ENCODE assay signal across 1 cellular context in genomic region chr4:179027569-179027968, GRCh38.
TF ChIP-seq lines count a peak whose summit lies in the region.

No MANE protein-coding gene starts in this region.

TF ChIP-seq in GM23338, 12 proteins besides CTCF, POLR2A, EP300 and RAD21 (continued from another document):
- TF ChIP-seq ZNF462 (CRISPR knock-in tag; IDR thresholded peaks at IDR 0.05) = no peak
- no peak for TF ChIP-seq STAT1 (IDR thresholded peaks at IDR 0.05; ENCODE audit: unreplicated experiment)
- TF ChIP-seq JUNB (IDR thresholded peaks at IDR 0.05; ENCODE audit: unreplicated experiment) = no peak
- TF ChIP-seq ZNF114 (CRISPR knock-in tag; IDR thresholded peaks at IDR 0.05) = no peak
- TF ChIP-seq REST (IDR thresholded peaks at IDR 0.05; ENCODE audit: unreplicated experiment) = no peak
- TF ChIP-seq CREB1 (CRISPR knock-in tag; IDR thresholded peaks at IDR 0.05; ENCODE audit: low read depth) = no peak
